Comparison of ENCODE assay signal across 2 cellular contexts in the genomic region with DNA sequence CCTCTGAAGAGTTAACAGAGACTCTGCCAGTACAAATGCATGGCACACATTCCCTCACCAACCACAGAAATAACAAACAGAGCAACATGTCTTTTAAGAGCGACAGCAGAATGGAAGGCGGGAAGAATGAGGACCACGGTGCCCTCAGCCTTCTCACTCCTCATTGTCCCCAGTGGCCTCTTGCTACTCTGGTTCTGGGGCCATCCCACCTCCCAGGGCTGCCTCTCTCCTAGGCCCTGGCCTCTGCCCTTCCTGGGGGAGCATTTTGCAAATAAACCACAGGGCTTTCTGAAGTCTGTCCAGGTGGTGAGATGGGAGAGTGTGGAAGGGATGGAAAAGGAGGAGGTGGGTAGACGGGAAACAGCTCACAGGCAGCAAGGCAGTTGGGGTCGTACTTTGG.
TF ChIP-seq lines count a peak whose summit lies in the region.

No MANE protein-coding gene starts in this region.

TF ChIP-seq in liver, 16 proteins besides CTCF, POLR2A, EP300 and RAD21 (continued from another document):
- TF ChIP-seq, protein P1, sequence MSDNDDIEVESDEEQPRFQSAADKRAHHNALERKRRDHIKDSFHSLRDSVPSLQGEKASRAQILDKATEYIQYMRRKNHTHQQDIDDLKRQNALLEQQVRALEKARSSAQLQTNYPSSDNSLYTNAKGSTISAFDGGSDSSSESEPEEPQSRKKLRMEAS (IDR thresholded peaks at IDR 0.05) = no peak
- TF ChIP-seq, protein P2, sequence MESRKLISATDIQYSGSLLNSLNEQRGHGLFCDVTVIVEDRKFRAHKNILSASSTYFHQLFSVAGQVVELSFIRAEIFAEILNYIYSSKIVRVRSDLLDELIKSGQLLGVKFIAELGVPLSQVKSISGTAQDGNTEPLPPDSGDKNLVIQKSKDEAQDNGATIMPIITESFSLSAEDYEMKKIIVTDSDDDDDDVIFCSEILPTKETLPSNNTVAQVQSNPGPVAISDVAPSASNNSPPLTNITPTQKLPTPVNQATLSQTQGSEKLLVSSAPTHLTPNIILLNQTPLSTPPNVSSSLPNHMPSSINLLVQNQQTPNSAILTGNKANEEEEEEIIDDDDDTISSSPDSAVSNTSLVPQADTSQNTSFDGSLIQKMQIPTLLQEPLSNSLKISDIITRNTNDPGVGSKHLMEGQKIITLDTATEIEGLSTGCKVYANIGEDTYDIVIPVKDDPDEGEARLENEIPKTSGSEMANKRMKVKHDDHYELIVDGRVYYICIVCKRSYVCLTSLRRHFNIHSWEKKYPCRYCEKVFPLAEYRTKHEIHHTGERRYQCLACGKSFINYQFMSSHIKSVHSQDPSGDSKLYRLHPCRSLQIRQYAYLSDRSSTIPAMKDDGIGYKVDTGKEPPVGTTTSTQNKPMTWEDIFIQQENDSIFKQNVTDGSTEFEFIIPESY (IDR thresholded peaks at IDR 0.05) = no peak
- TF ChIP-seq, protein P3, sequence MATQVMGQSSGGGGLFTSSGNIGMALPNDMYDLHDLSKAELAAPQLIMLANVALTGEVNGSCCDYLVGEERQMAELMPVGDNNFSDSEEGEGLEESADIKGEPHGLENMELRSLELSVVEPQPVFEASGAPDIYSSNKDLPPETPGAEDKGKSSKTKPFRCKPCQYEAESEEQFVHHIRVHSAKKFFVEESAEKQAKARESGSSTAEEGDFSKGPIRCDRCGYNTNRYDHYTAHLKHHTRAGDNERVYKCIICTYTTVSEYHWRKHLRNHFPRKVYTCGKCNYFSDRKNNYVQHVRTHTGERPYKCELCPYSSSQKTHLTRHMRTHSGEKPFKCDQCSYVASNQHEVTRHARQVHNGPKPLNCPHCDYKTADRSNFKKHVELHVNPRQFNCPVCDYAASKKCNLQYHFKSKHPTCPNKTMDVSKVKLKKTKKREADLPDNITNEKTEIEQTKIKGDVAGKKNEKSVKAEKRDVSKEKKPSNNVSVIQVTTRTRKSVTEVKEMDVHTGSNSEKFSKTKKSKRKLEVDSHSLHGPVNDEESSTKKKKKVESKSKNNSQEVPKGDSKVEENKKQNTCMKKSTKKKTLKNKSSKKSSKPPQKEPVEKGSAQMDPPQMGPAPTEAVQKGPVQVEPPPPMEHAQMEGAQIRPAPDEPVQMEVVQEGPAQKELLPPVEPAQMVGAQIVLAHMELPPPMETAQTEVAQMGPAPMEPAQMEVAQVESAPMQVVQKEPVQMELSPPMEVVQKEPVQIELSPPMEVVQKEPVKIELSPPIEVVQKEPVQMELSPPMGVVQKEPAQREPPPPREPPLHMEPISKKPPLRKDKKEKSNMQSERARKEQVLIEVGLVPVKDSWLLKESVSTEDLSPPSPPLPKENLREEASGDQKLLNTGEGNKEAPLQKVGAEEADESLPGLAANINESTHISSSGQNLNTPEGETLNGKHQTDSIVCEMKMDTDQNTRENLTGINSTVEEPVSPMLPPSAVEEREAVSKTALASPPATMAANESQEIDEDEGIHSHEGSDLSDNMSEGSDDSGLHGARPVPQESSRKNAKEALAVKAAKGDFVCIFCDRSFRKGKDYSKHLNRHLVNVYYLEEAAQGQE (IDR thresholded peaks at IDR 0.05) = no peak
- TF ChIP-seq, protein P4, sequence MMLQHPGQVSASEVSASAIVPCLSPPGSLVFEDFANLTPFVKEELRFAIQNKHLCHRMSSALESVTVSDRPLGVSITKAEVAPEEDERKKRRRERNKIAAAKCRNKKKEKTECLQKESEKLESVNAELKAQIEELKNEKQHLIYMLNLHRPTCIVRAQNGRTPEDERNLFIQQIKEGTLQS (IDR thresholded peaks at IDR 0.05) = no peak
- TF ChIP-seq YY1 (IDR thresholded peaks at IDR 0.05) (peak; percentile 48), JUND (IDR thresholded peaks at IDR 0.05) (no peak), HNF4G (IDR thresholded peaks at IDR 0.05) (no peak), NR2F2 (IDR thresholded peaks at IDR 0.05) (no peak), FOXA2 (IDR thresholded peaks at IDR 0.05) (no peak), RXRA (IDR thresholded peaks at IDR 0.05) (peak in 1 of 2 donors; percentile 46), EGR1 (IDR thresholded peaks at IDR 0.05; ENCODE audit: low read depth in 2 of 2) (no peak)
TF ChIP-seq in liver: peak in this region for 3.

TF ChIP-seq in HepG2, 621 proteins besides CTCF, POLR2A, EP300 and RAD21 (continued from another document):
- TF ChIP-seq, protein P5, sequence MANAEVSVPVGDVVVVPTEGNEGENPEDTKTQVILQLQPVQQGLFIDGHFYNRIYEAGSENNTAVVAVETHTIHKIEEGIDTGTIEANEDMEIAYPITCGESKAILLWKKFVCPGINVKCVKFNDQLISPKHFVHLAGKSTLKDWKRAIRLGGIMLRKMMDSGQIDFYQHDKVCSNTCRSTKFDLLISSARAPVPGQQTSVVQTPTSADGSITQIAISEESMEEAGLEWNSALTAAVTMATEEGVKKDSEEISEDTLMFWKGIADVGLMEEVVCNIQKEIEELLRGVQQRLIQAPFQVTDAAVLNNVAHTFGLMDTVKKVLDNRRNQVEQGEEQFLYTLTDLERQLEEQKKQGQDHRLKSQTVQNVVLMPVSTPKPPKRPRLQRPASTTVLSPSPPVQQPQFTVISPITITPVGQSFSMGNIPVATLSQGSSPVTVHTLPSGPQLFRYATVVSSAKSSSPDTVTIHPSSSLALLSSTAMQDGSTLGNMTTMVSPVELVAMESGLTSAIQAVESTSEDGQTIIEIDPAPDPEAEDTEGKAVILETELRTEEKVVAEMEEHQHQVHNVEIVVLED (CRISPR knock-in tag; IDR thresholded peaks at IDR 0.05; ENCODE audit: borderline replicate concordance) = no peak
- TF ChIP-seq MIER2 (CRISPR knock-in tag; IDR thresholded peaks at IDR 0.05) (no peak), CENPT (CRISPR knock-in tag; IDR thresholded peaks at IDR 0.05; ENCODE audit: low read depth) (no peak), ZNF749 (CRISPR knock-in tag; IDR thresholded peaks at IDR 0.05; ENCODE audit: borderline replicate concordance) (no peak), ZNF569 (CRISPR knock-in tag; IDR thresholded peaks at IDR 0.05; ENCODE audit: borderline replicate concordance) (no peak), MTF1 (CRISPR knock-in tag; IDR thresholded peaks at IDR 0.05) (no peak), ZSCAN31 (CRISPR knock-in tag; IDR thresholded peaks at IDR 0.05; ENCODE audit: low read depth) (no peak), SALL1 (CRISPR knock-in tag; IDR thresholded peaks at IDR 0.05) (no peak), ATAD3A (CRISPR knock-in tag; IDR thresholded peaks at IDR 0.05) (no peak), ZNF660 (CRISPR knock-in tag; IDR thresholded peaks at IDR 0.05; ENCODE audit: borderline replicate concordance, low read depth) (no peak), PCBP2 (optimal IDR thresholded peaks at IDR 0.05; ENCODE audit: low read depth, low read length, poor library complexity, severe bottlenecking) (no peak), TEAD3 (CRISPR knock-in tag; optimal IDR thresholded peaks at IDR 0.05; ENCODE audit: borderline replicate concordance) (no peak), KLF11 (CRISPR knock-in tag; IDR thresholded peaks at IDR 0.05) (no peak), MED1 (CRISPR knock-in tag; IDR thresholded peaks at IDR 0.05) (no peak)
- TF ChIP-seq, protein P6, sequence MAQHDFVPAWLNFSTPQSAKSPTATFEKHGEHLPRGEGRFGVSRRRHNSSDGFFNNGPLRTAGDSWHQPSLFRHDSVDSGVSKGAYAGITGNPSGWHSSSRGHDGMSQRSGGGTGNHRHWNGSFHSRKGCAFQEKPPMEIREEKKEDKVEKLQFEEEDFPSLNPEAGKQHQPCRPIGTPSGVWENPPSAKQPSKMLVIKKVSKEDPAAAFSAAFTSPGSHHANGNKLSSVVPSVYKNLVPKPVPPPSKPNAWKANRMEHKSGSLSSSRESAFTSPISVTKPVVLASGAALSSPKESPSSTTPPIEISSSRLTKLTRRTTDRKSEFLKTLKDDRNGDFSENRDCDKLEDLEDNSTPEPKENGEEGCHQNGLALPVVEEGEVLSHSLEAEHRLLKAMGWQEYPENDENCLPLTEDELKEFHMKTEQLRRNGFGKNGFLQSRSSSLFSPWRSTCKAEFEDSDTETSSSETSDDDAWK (CRISPR knock-in tag; IDR thresholded peaks at IDR 0.05) = no peak
- TF ChIP-seq, protein P7, sequence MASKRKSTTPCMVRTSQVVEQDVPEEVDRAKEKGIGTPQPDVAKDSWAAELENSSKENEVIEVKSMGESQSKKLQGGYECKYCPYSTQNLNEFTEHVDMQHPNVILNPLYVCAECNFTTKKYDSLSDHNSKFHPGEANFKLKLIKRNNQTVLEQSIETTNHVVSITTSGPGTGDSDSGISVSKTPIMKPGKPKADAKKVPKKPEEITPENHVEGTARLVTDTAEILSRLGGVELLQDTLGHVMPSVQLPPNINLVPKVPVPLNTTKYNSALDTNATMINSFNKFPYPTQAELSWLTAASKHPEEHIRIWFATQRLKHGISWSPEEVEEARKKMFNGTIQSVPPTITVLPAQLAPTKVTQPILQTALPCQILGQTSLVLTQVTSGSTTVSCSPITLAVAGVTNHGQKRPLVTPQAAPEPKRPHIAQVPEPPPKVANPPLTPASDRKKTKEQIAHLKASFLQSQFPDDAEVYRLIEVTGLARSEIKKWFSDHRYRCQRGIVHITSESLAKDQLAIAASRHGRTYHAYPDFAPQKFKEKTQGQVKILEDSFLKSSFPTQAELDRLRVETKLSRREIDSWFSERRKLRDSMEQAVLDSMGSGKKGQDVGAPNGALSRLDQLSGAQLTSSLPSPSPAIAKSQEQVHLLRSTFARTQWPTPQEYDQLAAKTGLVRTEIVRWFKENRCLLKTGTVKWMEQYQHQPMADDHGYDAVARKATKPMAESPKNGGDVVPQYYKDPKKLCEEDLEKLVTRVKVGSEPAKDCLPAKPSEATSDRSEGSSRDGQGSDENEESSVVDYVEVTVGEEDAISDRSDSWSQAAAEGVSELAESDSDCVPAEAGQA (IDR thresholded peaks at IDR 0.05; ENCODE audit: low read depth) = no peak
- TF ChIP-seq, protein P7 (CRISPR knock-in tag; IDR thresholded peaks at IDR 0.05; ENCODE audit: borderline replicate concordance) = no peak
